Comparison of ENCODE assay signal across 25 cellular contexts in genomic region chr17:47165137-47165536, GRCh38. TPM values are rescaled to one million over a fixed set of nuclear protein-coding genes. Genes with fewer than 3 reads are reported as not detected.
DNase-seq lines count a peak whose midpoint lies in the region; ATAC-seq, FAIRE-seq and TF ChIP-seq lines count a peak whose summit lies in the region.
"Had no signal": no experiment of that assay in that cellular context is flagged by ENCODE, and none has a peak within 500 bp of the region (broad histone marks: within the 10 kb centered on the region; RNA-seq: fewer than 3 reads in every experiment).

No MANE protein-coding gene starts in this region.

- no peaks in the 10 kb centered on the region for H3K9me3 ChIP-seq in heart left ventricle
- H3K9me3 ChIP-seq: BLaER1, Caco-2 had no signal

- ATAC-seq in heart left ventricle (peak in 3 of 4 donors; percentile 66 to 74 (median 71)), naive B cell (ENCODE audit: low read depth in 2 of 2) (no peak)
- ATAC-seq: HCT116 had no signal

- no TSS peak for BruUV-seq in Calu3 (replicated peaks; lab: Mats Ljungman, UMichigan)

- CTCF ChIA-PET in Calu3 (lab: Charles Lee): no interaction called here

- WGBS in heart left ventricle, 4 donors: 44 to 58% (median 45%) methylated on average over 2 of the region's 2 CpGs

- H3K27ac ChIP-seq in heart left ventricle: peak overlapping the region in 3 of 12 donors; percentile 1 to 7 (median 6)
- H3K27ac ChIP-seq: BLaER1, HL-60, SK-N-MC had no signal

- DNase-seq in H54 (ENCODE audit: insufficient read length, low spot score): no peak
- peak; percentile 18 for DNase-seq in LNCaP clone FGC (ENCODE audit: low read depth)
- DNase-seq in heart left ventricle: no peak
- no peak for DNase-seq in naive B cell
- DNase-seq in GM13977 (ENCODE audit: low spot score): no peak
- DNase-seq in superior temporal gyrus (ENCODE audit: extremely low spot score): no peak
- DNase-seq in Calu3: no peak
- DNase-seq: Caco-2; CD4-positive, alpha-beta memory T cell; DMS153; GOT3; KG1; NCI-H1105 treated with DMSO at 0.1 percent for 48 hours; NCI-H2081; NCI-H2171; NCI-H345; NCI-H524; NCI-H82; SHP77 treated with DMSO at 0.1 percent for 48 hours had no signal

- H3K4me3 Mint-ChIP-seq in naive B cell (no peak overlapping the region), Calu3 (ENCODE audit: low read depth, unreplicated experiment) (no peak overlapping the region)
- H3K4me3 Mint-ChIP-seq: CD4-positive, alpha-beta memory T cell had no signal

- H3K4me1 ChIP-seq in heart left ventricle: peaks cover 0 to 34% (median 17%) of the 10 kb centered on the region in 12 donors
- H3K4me1 ChIP-seq: Caco-2 had no signal

- no peaks in the 10 kb centered on the region for H3K27me3 Mint-ChIP-seq in naive B cell
- H3K27me3 Mint-ChIP-seq in Calu3 (ENCODE audit: unreplicated experiment): no peaks in the 10 kb centered on the region
- H3K27me3 Mint-ChIP-seq: CD4-positive, alpha-beta memory T cell had no signal

- TF ChIP-seq CTCF in LNCaP clone FGC (IDR thresholded peaks at IDR 0.05; ENCODE audit: control insufficient read depth, extremely low read depth, insufficient read depth) (no peak), heart left ventricle (IDR thresholded peaks at IDR 0.05) (no peak), GM13977 (IDR thresholded peaks at IDR 0.05; ENCODE audit: extremely low read depth, insufficient read depth, missing control alignments) (no peak), Calu3 (IDR thresholded peaks at IDR 0.05; ENCODE audit: unreplicated experiment) (no peak)

- no peaks in the 10 kb centered on the region for H3K9me3 Mint-ChIP-seq in naive B cell
- H3K9me3 Mint-ChIP-seq in Calu3 (ENCODE audit: low read depth, unreplicated experiment): no peaks in the 10 kb centered on the region
- H3K9me3 Mint-ChIP-seq: CD4-positive, alpha-beta memory T cell had no signal

- peaks cover 0 to 93% (median 78%) of the 10 kb centered on the region in 9 donors for H3K36me3 ChIP-seq in heart left ventricle

- H3K27me3 ChIP-seq in heart left ventricle: no peaks in the 10 kb centered on the region
- H3K27me3 ChIP-seq: BLaER1 had no signal

- H3K4me1 Mint-ChIP-seq in naive B cell: peaks cover 17 to 33% (median 17%) of the 10 kb centered on the region in 3 donors
- peaks cover 5% of the 10 kb centered on the region for H3K4me1 Mint-ChIP-seq in Calu3 (ENCODE audit: low read depth, unreplicated experiment)

- no peak for TF ChIP-seq POLR2A in H54 (IDR thresholded peaks at IDR 0.05; ENCODE audit: low read depth, low read length)
- no peak for TF ChIP-seq POLR2A in heart left ventricle (IDR thresholded peaks at IDR 0.05)

- H3K36me3 Mint-ChIP-seq in naive B cell (peaks cover 10 to 13% of the 10 kb centered on the region in 2 donors), Calu3 (ENCODE audit: insufficient read depth, unreplicated experiment) (peaks cover 45% of the 10 kb centered on the region)

- H3K4me3 ChIP-seq in LNCaP clone FGC (ENCODE audit: low read depth, low read length): no peak overlapping the region
- H3K4me3 ChIP-seq in heart left ventricle: no peak overlapping the region
- H3K4me3 ChIP-seq: BLaER1, SK-N-MC had no signal

- in situ Hi-C loops in GM13977 (cut with MboI; ENCODE audit: low pct_unique_long_range_greater_than_20kb, low sequenced_read_pairs, unreplicated experiment): no loop called here

- H3K27ac Mint-ChIP-seq in naive B cell: peak overlapping the region in 5 of 6 donors; percentile 9 to 89 (median 33)
- H3K27ac Mint-ChIP-seq in Calu3 (ENCODE audit: unreplicated experiment): no peak overlapping the region

- FAIRE-seq in H54 (lab: Jason Lieb, UNC): peak; percentile 20

- intact Hi-C loops in heart left ventricle (cut with DNase I) (loop anchor here in 2 of 10 donors (10.0 kb wide), 2 partner anchors 60 to 150 kb away; no protein-coding TSS in a partner anchor), Calu3 (cut with micrococcal nuclease; ENCODE audit: unreplicated experiment) (no loop called here)

RNA-seq across cellular contexts. Expression of gene CDC27, which starts 24.0 kb away (rescaled TPM):
- 100 to 1,000 TPM in 2 of 9 donors, 10 to 100 TPM in 7; 43.7 to 110 (median 79.7) TPM for total RNA-seq in heart left ventricle
- polyA plus RNA-seq in heart left ventricle: 10 to 100 TPM; 10.4 to 37.4 TPM
- 100 to 1,000 TPM in 3 of 6 donors, 10 to 100 TPM in 3; 88.1 to 112 (median 97.6) TPM for polyA plus RNA-seq in naive B cell (ENCODE audit: low read depth in 6 of 6)
- total RNA-seq in Calu3 (2022): 132 and 133 TPM in 2 replicates

RNA-seq across cellular contexts. Expression of gene MYL4, which starts 44.0 kb away (rescaled TPM):
- total RNA-seq in heart left ventricle: 100 to 1,000 TPM in 3 of 9 donors, 10 to 100 TPM in 6; 24.9 to 186 (median 69.0) TPM
- 100 to 1,000 TPM in 1 of 2 donors, 10 to 100 TPM in 1; 33.0 to 750 TPM for polyA plus RNA-seq in heart left ventricle
- under 1 TPM in 2 of 6 donors, not detected in 4; 0.53 to 0.55 TPM for polyA plus RNA-seq in naive B cell (ENCODE audit: low read depth in 6 of 6)
- total RNA-seq in Calu3 (2022): not detected in 2 replicates
- total RNA-seq: Caco-2; CD4-positive, alpha-beta memory T cell; Daoy; HT-29 had no signal
- polyA plus RNA-seq: CD4-positive, alpha-beta memory T cell had no signal

Comparison
In these comparisons a context has a peak if more than half of its experiments do, and no peak if none do; other contexts are left out.
1. ATAC-seq: peak in heart left ventricle (3 of 4); none in naive B cell (0 of 2).
2. RNA of gene MYL4, which starts 44.0 kb away (total RNA-seq): 24.9 to 186 TPM in heart left ventricle; not detected in Calu3; every median in the first group is over 10 times any median in the second.